Comparison of ENCODE assay signal across 9 cellular contexts in the genomic region with DNA sequence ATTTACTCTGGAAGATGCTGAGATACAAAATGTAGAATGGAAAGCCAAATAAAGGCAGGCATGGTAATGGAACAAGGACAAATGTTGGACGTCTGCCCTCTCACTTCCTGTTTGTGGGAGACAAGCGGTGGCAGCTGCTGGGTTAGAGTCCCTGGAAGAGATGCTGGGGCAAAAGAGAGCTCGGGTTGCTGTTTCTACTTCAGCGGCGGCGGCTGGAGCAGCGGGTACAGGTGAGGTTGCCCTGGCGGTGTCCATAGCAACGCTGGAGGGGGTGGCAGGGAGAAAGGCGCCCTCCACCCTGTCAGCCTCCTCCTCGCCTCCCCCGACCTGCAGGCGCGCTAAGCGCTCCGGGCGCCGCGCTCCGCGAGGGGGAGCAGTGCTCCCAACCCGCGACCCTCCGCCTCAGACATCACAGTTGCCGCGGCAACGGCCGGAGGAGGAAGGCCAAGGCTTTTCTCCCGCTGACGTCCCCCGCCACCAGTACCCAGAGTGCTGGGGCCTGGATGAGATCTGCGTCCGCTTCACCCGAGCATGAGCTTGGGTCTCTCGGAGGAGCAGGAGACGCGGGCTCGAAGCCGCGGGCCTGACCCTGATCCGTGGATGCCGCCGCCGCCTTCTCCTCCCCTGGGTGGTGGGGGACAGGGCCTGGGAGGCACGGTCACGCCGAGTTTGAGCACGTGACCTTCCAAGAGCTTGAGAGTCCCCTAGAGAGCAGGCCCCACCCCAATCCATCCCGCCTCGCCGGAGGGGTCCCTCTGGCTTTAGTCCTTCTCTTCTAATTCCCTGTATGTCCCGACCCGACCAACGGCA.
A peak's percentile ranks its signal among the peaks of the same experiment; 100 is the strongest.
DNase-seq lines count a peak whose midpoint lies in the region; ATAC-seq, FAIRE-seq and TF ChIP-seq lines count a peak whose summit lies in the region.
"Had no signal": no experiment of that assay in that cellular context is flagged by ENCODE, and none has a peak within 500 bp of the region (broad histone marks: within the 10 kb centered on the region; RNA-seq: fewer than 3 reads in every experiment).

No MANE protein-coding gene starts in this region.

- no peak overlapping the region; the same call in 1 of the 2 replicates for H3K27ac Mint-ChIP-seq in GM23338

- CTCF ChIA-PET in H1 (lab: Charles Lee; ENCODE audit: partially characterized antibody) = interaction anchor here (0.6 to 2.9 kb wide), 12 partner anchors 11 to 318 kb away, joined by 3 to 19 read pairs (median 4); a partner anchor contains a TSS

- H3K4me1 ChIP-seq in GM23338 (ENCODE audit: insufficient read depth) (peaks cover 8% of the 10 kb centered on the region; the same call in 1 of the 2 replicates), H1 (replicated peaks in 1 of 4; ENCODE audit: control insufficient read depth in 3 of 4, insufficient read depth in 4 of 4, low read length in 3 of 4) (peaks cover 0 to 3% (median 1%) of the 10 kb centered on the region in 4 experiments; a peak in 4 of 7 replicates), lower lobe of right lung (peaks cover 6% of the 10 kb centered on the region)

- H3K79me2 ChIP-seq in GM23338 (replicated peaks; ENCODE audit: insufficient read depth) = no peaks in the 10 kb centered on the region
- H3K79me2 ChIP-seq in H1 (ENCODE audit: control insufficient read depth in 1 of 2, insufficient read depth in 2 of 2, low read length in 2 of 2) = no peaks in the 10 kb centered on the region

- ATAC-seq in GM23338 (peak; percentile 96), lower lobe of right lung (peak; percentile 39 to 51), HG02840 (IDR thresholded peaks at IDR 0.05; ENCODE audit: low FRiP score, unreplicated experiment) (no peak)

- POLR2A ChIA-PET in H1 (lab: Charles Lee; ENCODE audit: partially characterized antibody) = no interaction called here

- no peaks in the 10 kb centered on the region for H3K9me3 Mint-ChIP-seq in GM23338

- DNase-seq in GM23338 (ENCODE audit: low spot score) (peak; percentile 96), NCI-H2227 treated with DMSO at 0.1 percent for 48 hours (lab: John Stamatoyannopoulos, UW) (peak; percentile 90), H1 (ENCODE audit: low read depth in 1 of 2, low spot score in 2 of 2) (peak; percentile 74 to 85), lower lobe of right lung (peak; percentile 37), ureter (ENCODE audit: low spot score) (peak; percentile 43), NCI-H226 (no peak), EL (no peak)

- FAIRE-seq in H1 (lab: Jason Lieb, UNC) = no peak
- FAIRE-seq: endometrium had no signal

- no peaks in the 10 kb centered on the region for H3K79me1 ChIP-seq in H1 (ENCODE audit: low read depth, low read length)

- H3K9me3 ChIP-seq in H1 (ENCODE audit: insufficient read depth in 2 of 2, low read depth in 1 of 2, low read length in 1 of 2) (no peaks in the 10 kb centered on the region), lower lobe of right lung (no peaks in the 10 kb centered on the region)

- H3K36me3 ChIP-seq in GM23338 (ENCODE audit: insufficient read depth) (no peaks in the 10 kb centered on the region), H1 (ENCODE audit: control insufficient read depth in 2 of 4, insufficient read depth in 4 of 4, low read length in 3 of 4) (no peaks in the 10 kb centered on the region), lower lobe of right lung (no peaks in the 10 kb centered on the region)

- H3K27ac ChIP-seq in GM23338 (ENCODE audit: low read depth) = no peak overlapping the region
- H3K27ac ChIP-seq in H1 (ENCODE audit: low read depth, low read length) = no peak overlapping the region
- no peak overlapping the region for H3K27ac ChIP-seq in lower lobe of right lung

- no peak overlapping the region for H4K91ac ChIP-seq in H1 (replicated peaks; ENCODE audit: insufficient read length, low read length)

- H3K23me2 ChIP-seq in H1 (ENCODE audit: low read depth, low read length) = peaks cover 6% of the 10 kb centered on the region; the same call in 1 of the 2 replicates

- TF ChIP-seq CTCF in GM23338 (conservative IDR thresholded peaks at IDR 0.05; ENCODE audit: low read depth in 2 of 2) = peak; percentile 39 to 81; a peak in 3 of 4 replicates
- peak; percentile 50 to 65 (median 64) for TF ChIP-seq CTCF in H1 (IDR thresholded peaks at IDR 0.05; ENCODE audit: control extremely low read depth in 1 of 3, insufficient read depth in 1 of 3, low read depth in 1 of 3, low read length in 3 of 3)
- TF ChIP-seq CTCF in lower lobe of right lung (IDR thresholded peaks at IDR 0.05) = no peak

- no peak overlapping the region for H2BK15ac ChIP-seq in H1 (ENCODE audit: low read length)

- no peak overlapping the region for H2BK20ac ChIP-seq in H1 (ENCODE audit: low read length)

- H2AFZ ChIP-seq in GM23338 (peak overlapping the region; percentile 99), H1 (ENCODE audit: low read length) (peak overlapping the region; percentile 66)

- H2BK5ac ChIP-seq in H1 (ENCODE audit: low read depth, low read length) = no peak overlapping the region

- no peak overlapping the region for H4K5ac ChIP-seq in H1 (ENCODE audit: insufficient read length, low read depth, low read length)

- peak overlapping the region; percentile 86 for H4K8ac ChIP-seq in H1 (ENCODE audit: extremely low read depth, insufficient read depth, low read length)

- H3K4ac ChIP-seq in H1 (replicated peaks; ENCODE audit: insufficient read length, low read depth, low read length) = no peak overlapping the region

- TF ChIP-seq POLR2A in H1 (IDR thresholded peaks at IDR 0.05; ENCODE audit: control extremely low read depth in 1 of 2, low read depth in 2 of 2, low read length in 2 of 2) = 0 out of 3 replicates have a peak, but pooled peaks of 1 of the 2 experiments have one; percentile 38

- 2% methylated on average over 39 of the region's 54 CpGs; no CpG with 5 or more reads in 1 of the 2 experiments for WGBS in H1 (ENCODE audit: extremely low coverage in 1 of 2, insufficient coverage in 1 of 2, insufficient read length in 1 of 2, insufficient replicate concordance in 2 of 2, low coverage in 1 of 2, low lambda C conversion rate in 2 of 2, missing lambda C conversion rate in 1 of 2), 2 experiments

- peaks cover 3% of the 10 kb centered on the region for H3K27me3 Mint-ChIP-seq in GM23338 (ENCODE audit: insufficient read depth, low read depth, poor library complexity)

- intact Hi-C loops in lower lobe of right lung (cut with DNase I) = no loop called here

- H3K27me3 ChIP-seq in GM23338 (ENCODE audit: insufficient read depth) (peaks cover 36% of the 10 kb centered on the region), H1 (replicated peaks in 1 of 4; ENCODE audit: control insufficient read depth in 3 of 4, extremely low read depth in 1 of 4, insufficient read depth in 3 of 4, low read length in 3 of 4) (peaks cover 0 to 5% (median 0%) of the 10 kb centered on the region in 4 experiments; a peak in 2 of 7 replicates), lower lobe of right lung (ENCODE audit: low read depth) (peaks cover 12% of the 10 kb centered on the region)

- H2BK120ac ChIP-seq in H1 (replicated peaks; ENCODE audit: low read depth, low read length) = no peak overlapping the region

- peak overlapping the region; percentile 79 for H3K4me3 Mint-ChIP-seq in GM23338

- peaks cover 4% of the 10 kb centered on the region for H4K20me1 ChIP-seq in GM23338 (replicated peaks; ENCODE audit: insufficient read depth)
- no peaks in the 10 kb centered on the region for H4K20me1 ChIP-seq in H1 (replicated peaks in 1 of 2; ENCODE audit: control insufficient read depth in 1 of 2, insufficient read depth in 2 of 2, low read length in 2 of 2)

- no peak overlapping the region for H3K56ac ChIP-seq in H1 (replicated peaks; ENCODE audit: insufficient read length, low read depth, low read length)

- TF ChIP-seq RAD21 in H1 (IDR thresholded peaks at IDR 0.05 in 1 of 2, conservative IDR thresholded peaks at IDR 0.05 in 1 of 2; ENCODE audit: low read depth in 2 of 2, low read length in 2 of 2) = peak; percentile 40 to 55; a peak in 3 of 4 replicates

- peaks cover 11% of the 10 kb centered on the region; the same call in 1 of the 2 replicates for H3F3A ChIP-seq in GM23338 (replicated peaks; ENCODE audit: low read depth)

- peak overlapping the region; percentile 19; the same call in 1 of the 2 replicates for H3K18ac ChIP-seq in H1 (ENCODE audit: extremely low read depth, low read length)

- H3K4me2 ChIP-seq in GM23338 (peak overlapping the region; percentile 98), H1 (ENCODE audit: insufficient read depth in 1 of 2, low read depth in 2 of 2, low read length in 2 of 2) (peak overlapping the region; percentile 68 to 75)

- H3K4me1 Mint-ChIP-seq in GM23338 = peaks cover 10% of the 10 kb centered on the region

- no peak for TF ChIP-seq EP300 in H1 (IDR thresholded peaks at IDR 0.05; ENCODE audit: borderline replicate concordance in 1 of 2, low read depth in 2 of 2, low read length in 2 of 2)

- peak overlapping the region in 3 of 4 experiments; percentile 24 to 38 (median 38); a peak in 3 of 7 replicates for H3K9ac ChIP-seq in H1 (replicated peaks in 1 of 4; ENCODE audit: extremely low read depth in 1 of 4, low read depth in 3 of 4, low read length in 3 of 4)

- no peaks in the 10 kb centered on the region for H3K9me2 ChIP-seq in GM23338 (ENCODE audit: insufficient read depth)

- H2AK5ac ChIP-seq in H1 (ENCODE audit: low read depth, low read length) = no peak overlapping the region

- H3K36me3 Mint-ChIP-seq in GM23338 (ENCODE audit: low read depth) = no peaks in the 10 kb centered on the region

- no peak overlapping the region for H2BK12ac ChIP-seq in H1 (ENCODE audit: low read depth, low read length)

- H3K14ac ChIP-seq in H1 (ENCODE audit: insufficient read length) = no peak overlapping the region

- no peak overlapping the region for H3K23ac ChIP-seq in H1 (ENCODE audit: insufficient read length)

- H3K4me3 ChIP-seq in GM23338 (peak overlapping the region; percentile 71), H1 (ENCODE audit: extremely low read depth in 1 of 4, insufficient read depth in 2 of 4, low read depth in 3 of 4, low read length in 4 of 4) (peak overlapping the region; percentile 34 to 62 (median 50)), lower lobe of right lung (peak overlapping the region; percentile 22)

TF ChIP-seq in GM23338, 12 proteins besides CTCF, POLR2A, EP300 and RAD21 (continues in another document):
- TF ChIP-seq CREB1 (CRISPR knock-in tag; IDR thresholded peaks at IDR 0.05; ENCODE audit: low read depth) (peak; percentile 34), EZH2 (IDR thresholded peaks at IDR 0.05; ENCODE audit: low read depth, unreplicated experiment) (no peak), POLR2AphosphoS5 (IDR thresholded peaks at IDR 0.05; ENCODE audit: low read depth) (peak; percentile 38), EZH2phosphoT487 (IDR thresholded peaks at IDR 0.05; ENCODE audit: unreplicated experiment) (no peak), ZNF331 (CRISPR knock-in tag; IDR thresholded peaks at IDR 0.05; ENCODE audit: low read depth) (no peak)

TF ChIP-seq in H1, 55 proteins besides CTCF, POLR2A, EP300 and RAD21 (continues in another document):
- TF ChIP-seq TAF7 (optimal IDR thresholded peaks at IDR 0.05; ENCODE audit: borderline replicate concordance, low read depth, low read length) = no peak
- TF ChIP-seq EZH2 (IDR thresholded peaks at IDR 0.05; ENCODE audit: low read depth, low read length, severe bottlenecking) = peak; percentile 22
- TF ChIP-seq SIX5 (IDR thresholded peaks at IDR 0.05; ENCODE audit: low read depth, low read length) = no peak
- no peak for TF ChIP-seq SP1 (IDR thresholded peaks at IDR 0.05; ENCODE audit: low read depth, low read length)
- 0 out of 2 replicates have a peak, but pooled peaks have one; percentile 18 for TF ChIP-seq YY1 (IDR thresholded peaks at IDR 0.05; ENCODE audit: low read depth, low read length)

Comparison
In these comparisons a context has a peak if more than half of its experiments do, and no peak if none do; other contexts are left out.
1. DNase-seq: peak in GM23338 (single experiment), NCI-H2227 treated with DMSO at 0.1 percent for 48 hours (single experiment), H1 (2 of 2), lower lobe of right lung (single experiment) and ureter (single experiment); none in NCI-H226 (single experiment) and EL (single experiment).
2. Peak in every context shown above with its lines, with median percentiles within 50 percentile points of each other: H3K4me3 ChIP-seq.